In genomic region chr6:16704706-16705402, GRCh38 we compare ENCODE assay signal across 8 cellular contexts. TPM values are rescaled to one million over a fixed set of nuclear protein-coding genes. Genes with fewer than 3 reads are reported as not detected.
A peak's percentile ranks its signal among the peaks of the same experiment; 100 is the strongest.
DNase-seq lines count a peak whose midpoint lies in the region; ATAC-seq and TF ChIP-seq lines count a peak whose summit lies in the region.

No MANE protein-coding gene starts in this region.

- H3K4me1 ChIP-seq in muscle layer of colon (ENCODE audit: insufficient read depth, low read length) (peaks cover 39% of the 10 kb centered on the region), endodermal cell (ENCODE audit: control insufficient read depth, insufficient read depth, low read length) (peaks cover 5% of the 10 kb centered on the region)

- H3K4me3 Mint-ChIP-seq in activated naive CD8-positive, alpha-beta T cell treated with anti-CD3 and anti-CD28 coated beads, Interleukin-2, amount 10 ng/mL, durations not matched to agents 7 days and 5 days, result peak overlapping the region; percentile 61
- no peak overlapping the region for H3K4me3 Mint-ChIP-seq in endodermal cell

- peaks cover 12% of the 10 kb centered on the region for H3K36me3 Mint-ChIP-seq in activated naive CD8-positive, alpha-beta T cell treated with anti-CD3 and anti-CD28 coated beads, Interleukin-2, amount 10 ng/mL, durations not matched to agents 7 days and 5 days
- no peaks in the 10 kb centered on the region for H3K36me3 Mint-ChIP-seq in endodermal cell (ENCODE audit: low read depth)

- peaks cover 47% of the 10 kb centered on the region for H3K4me1 Mint-ChIP-seq in activated naive CD8-positive, alpha-beta T cell treated with anti-CD3 and anti-CD28 coated beads, Interleukin-2, amount 10 ng/mL, durations not matched to agents 7 days and 5 days
- H3K4me1 Mint-ChIP-seq in endodermal cell, result peaks cover 19% of the 10 kb centered on the region

- peak overlapping the region; percentile 80 for H3K27ac ChIP-seq in AG04450 (ENCODE audit: low read depth, low read length)
- peak overlapping the region; percentile 21 for H3K27ac ChIP-seq in muscle layer of colon (ENCODE audit: low read depth, low read length)
- H3K27ac ChIP-seq in endodermal cell (ENCODE audit: low read depth, low read length), result no peak overlapping the region

- ATAC-seq in HG03342 (IDR thresholded peaks at IDR 0.05; ENCODE audit: unreplicated experiment), result peak; percentile 60
- peak; percentile 35 for ATAC-seq in activated naive CD8-positive, alpha-beta T cell treated with anti-CD3 and anti-CD28 coated beads, Interleukin-2, amount 10 ng/mL, durations not matched to agents 7 days and 5 days (ENCODE audit: low read depth)
- ATAC-seq in GM18867 (IDR thresholded peaks at IDR 0.05; ENCODE audit: unreplicated experiment), result no peak
- ATAC-seq in HG02623 (IDR thresholded peaks at IDR 0.05; ENCODE audit: unreplicated experiment), result no peak
- no peak for ATAC-seq in HG02884 (IDR thresholded peaks at IDR 0.05; ENCODE audit: unreplicated experiment)

- H3K27me3 ChIP-seq in AG04450 (ENCODE audit: control insufficient read depth, insufficient read depth, low read length), result no peaks in the 10 kb centered on the region
- H3K27me3 ChIP-seq in muscle layer of colon (ENCODE audit: control insufficient read depth in 1 of 2, insufficient read depth in 2 of 2, low read length in 2 of 2), result no peaks in the 10 kb centered on the region
- no peaks in the 10 kb centered on the region for H3K27me3 ChIP-seq in endodermal cell (ENCODE audit: control insufficient read depth, insufficient read depth, low read length, poor library complexity, severe bottlenecking)

- CTCF ChIA-PET in AG04450 (lab: Charles Lee), result no interaction called here

- H3K36me3 ChIP-seq in muscle layer of colon (ENCODE audit: insufficient read depth, low read length) (no peaks in the 10 kb centered on the region), endodermal cell (ENCODE audit: control insufficient read depth, insufficient read depth, low read length) (no peaks in the 10 kb centered on the region)

- DNase-seq in AG04450 (ENCODE audit: low read depth, low spot score), result no peak
- DNase-seq in activated naive CD8-positive, alpha-beta T cell treated with anti-CD3 and anti-CD28 coated beads, Interleukin-2, amount 10 ng/mL, durations not matched to agents 7 days and 5 days, result no peak
- DNase-seq in endodermal cell, result no peak

- TF ChIP-seq CTCF in AG04450 (IDR thresholded peaks at IDR 0.05; ENCODE audit: low read depth, low read length) (no peak), endodermal cell (conservative IDR thresholded peaks at IDR 0.05) (no peak)

- H3K9me3 ChIP-seq in AG04450 (ENCODE audit: control insufficient read depth, insufficient read depth, low read length) (no peaks in the 10 kb centered on the region), muscle layer of colon (ENCODE audit: low read length) (no peaks in the 10 kb centered on the region), endodermal cell (ENCODE audit: control insufficient read depth, low read length) (no peaks in the 10 kb centered on the region)

- no peak overlapping the region for H3K27ac Mint-ChIP-seq in activated naive CD8-positive, alpha-beta T cell treated with anti-CD3 and anti-CD28 coated beads, Interleukin-2, amount 10 ng/mL, durations not matched to agents 7 days and 5 days
- H3K27ac Mint-ChIP-seq in endodermal cell, result no peak overlapping the region

- WGBS in endodermal cell (ENCODE audit: insufficient coverage in 1 of 2, insufficient read length in 1 of 2), 2 experiments, result 82 to 100% methylated on average over 2 to 8 of the region's 8 CpGs

- H3K4me3 ChIP-seq in AG04450 (ENCODE audit: low read depth, low read length), result peak overlapping the region; percentile 34
- peak overlapping the region in 1 of 2 donors; percentile 65 for H3K4me3 ChIP-seq in muscle layer of colon (ENCODE audit: low read depth in 1 of 2, low read length in 2 of 2)
- no peak overlapping the region for H3K4me3 ChIP-seq in endodermal cell (ENCODE audit: low read length)

- H3K27me3 Mint-ChIP-seq in activated naive CD8-positive, alpha-beta T cell treated with anti-CD3 and anti-CD28 coated beads, Interleukin-2, amount 10 ng/mL, durations not matched to agents 7 days and 5 days, result no peaks in the 10 kb centered on the region
- no peaks in the 10 kb centered on the region for H3K27me3 Mint-ChIP-seq in endodermal cell (ENCODE audit: insufficient read depth)

- no peaks in the 10 kb centered on the region for H3K9me3 Mint-ChIP-seq in activated naive CD8-positive, alpha-beta T cell treated with anti-CD3 and anti-CD28 coated beads, Interleukin-2, amount 10 ng/mL, durations not matched to agents 7 days and 5 days
- peaks cover 4% of the 10 kb centered on the region for H3K9me3 Mint-ChIP-seq in endodermal cell

- POLR2A ChIA-PET in AG04450 (lab: Yijun Ruan, JAX), result no interaction called here
- POLR2A ChIA-PET in activated naive CD8-positive, alpha-beta T cell treated with anti-CD3 and anti-CD28 coated beads, Interleukin-2, amount 10 ng/mL, durations not matched to agents 7 days and 5 days (lab: Charles Lee), result no interaction called here

- H3K9ac ChIP-seq in muscle layer of colon (ENCODE audit: low read length), result peak overlapping the region; percentile 47
- no peak overlapping the region for H3K9ac ChIP-seq in endodermal cell (ENCODE audit: extremely low read depth, low read length, poor library complexity, severe bottlenecking)

RNA-seq across cellular contexts. Expression of gene ATXN1, which starts 56.4 kb away (rescaled TPM):
- 11.8 and 12.6 TPM in 2 replicates for polyA plus RNA-seq in AG04450 (2011; rRNA removed)
- polyA minus RNA-seq in AG04450 (2011; rRNA and poly(A)+ RNA removed), result 32.4 and 37.6 TPM in 2 replicates
- 10 to 100 TPM; 63.6 to 67.2 TPM for total RNA-seq in activated naive CD8-positive, alpha-beta T cell treated with anti-CD3 and anti-CD28 coated beads, Interleukin-2, amount 10 ng/mL, durations not matched to agents 7 days and 5 days
- 10 to 100 TPM; 10.4 to 15.9 TPM for total RNA-seq in endodermal cell
- 4.0 TPM for polyA plus RNA-seq in endodermal cell (2013, experiment 1 of 2)
- polyA plus RNA-seq in endodermal cell (2013, experiment 2 of 2), result 4.2 TPM

Comparison
In these comparisons a context has a peak if more than half of its experiments do, and no peak if none do; other contexts are left out.
1. ATAC-seq: peak in HG03342 (single experiment) and activated naive CD8-positive, alpha-beta T cell treated with anti-CD3 and anti-CD28 coated beads, Interleukin-2, amount 10 ng/mL, durations not matched to agents 7 days and 5 days (single experiment); none in GM18867 (single experiment), HG02623 (single experiment) and HG02884 (single experiment).